1 cellular context compared by ENCODE assay signal in genomic region chr1:208245185-208245705, GRCh38.
TF ChIP-seq lines count a peak whose summit lies in the region.

No MANE protein-coding gene starts in this region.

TF ChIP-seq in H1, 55 proteins besides CTCF, POLR2A, EP300 and RAD21:
- TF ChIP-seq SIN3A (conservative IDR thresholded peaks at IDR 0.05 in 1 of 2, IDR thresholded peaks at IDR 0.05 in 1 of 2; ENCODE audit: low read depth in 1 of 2, low read length in 2 of 2) (0 out of 4 replicates have a peak, but pooled peaks of 1 of the 2 experiments have one; percentile 31), EZH2 (IDR thresholded peaks at IDR 0.05; ENCODE audit: low read depth, low read length, severe bottlenecking) (peak; percentile 6), KDM4A (IDR thresholded peaks at IDR 0.05; ENCODE audit: low read depth, low read length, severe bottlenecking) (no peak), MAX (IDR thresholded peaks at IDR 0.05) (0 out of 2 replicates have a peak, but pooled peaks have one; percentile 19), CHD2 (IDR thresholded peaks at IDR 0.05; ENCODE audit: low read length) (0 out of 2 replicates have a peak, but pooled peaks have one; percentile 49), SIX5 (IDR thresholded peaks at IDR 0.05; ENCODE audit: low read depth, low read length) (no peak), SUZ12 (IDR thresholded peaks at IDR 0.05; ENCODE audit: low read length) (0 out of 2 replicates have a peak, but pooled peaks have one; percentile 31)
